ENCODE assay signal across 27 cellular contexts in the genomic region with DNA sequence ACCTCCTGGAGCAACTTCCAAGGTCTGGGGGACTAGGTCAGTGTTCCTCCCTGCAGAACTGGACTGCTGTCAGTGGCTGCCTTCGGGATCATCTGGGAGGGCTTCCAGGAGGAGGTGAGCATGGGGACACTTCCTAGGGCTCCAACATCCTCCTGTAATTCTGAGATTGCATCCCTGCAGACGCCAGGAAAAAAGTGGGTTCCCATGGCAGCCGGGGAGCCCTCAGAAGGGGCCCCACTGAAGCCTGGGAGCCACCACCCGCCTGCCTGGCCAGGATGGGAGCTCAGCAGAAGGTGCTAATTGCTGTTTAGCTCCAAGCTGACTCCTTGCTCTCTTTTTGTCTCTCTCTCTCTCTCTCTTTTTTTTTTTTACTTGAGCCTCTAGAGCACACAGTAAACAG. TPM values are rescaled to one million over a fixed set of nuclear protein-coding genes. Genes with fewer than 3 reads are reported as not detected.
"Had no signal": no experiment of that assay in that cellular context is flagged by ENCODE, and none has a peak within 500 bp of the region (broad histone marks: within the 10 kb centered on the region; RNA-seq: fewer than 3 reads in every experiment).

No MANE protein-coding gene starts in this region.

- H3K4me3 ChIP-seq: breast epithelium, esophagus muscularis mucosa, heart left ventricle, left lung, lung, suprapubic skin, tibial artery had no signal

- ATAC-seq: activated naive CD4-positive, alpha-beta T cell treated with anti-CD3 and anti-CD28 coated beads, Interleukin-2, amount 50 U/mL, for 72 hours; foreskin keratinocyte; heart left ventricle; left lung; natural killer cell; sciatic nerve; stimulated activated naive B cell treated with anti-CD40 and anti-IgM and Interleukin-4, amounts not matched to agents 10 μg/mL and 1 μg/mL and 100 μg/mL, for 72 hours had no signal

- H3K27ac ChIP-seq: breast epithelium, esophagus muscularis mucosa, foreskin keratinocyte, heart left ventricle, left lung, suprapubic skin, tibial artery had no signal

- H3K36me3 ChIP-seq: breast epithelium, esophagus muscularis mucosa, heart left ventricle, left lung, suprapubic skin, tibial artery had no signal

- H3K4me1 ChIP-seq: breast epithelium, esophagus muscularis mucosa, foreskin keratinocyte, heart left ventricle, left lung, suprapubic skin, tibial artery had no signal

- H3K9me3 ChIP-seq: breast epithelium, esophagus muscularis mucosa, heart left ventricle, left lung, suprapubic skin, tibial artery had no signal

- DNase-seq: activated B cell treated with CpG ODN at 0.5 μM for 24 hours; activated CD4-positive, alpha-beta T cell treated with anti-CD3 and anti-CD28 coated beads, Interleukin-2, amount 50 U/mL, for 1 hour; central memory CD4-positive, alpha-beta T cell; foreskin keratinocyte; hypothalamus; kidney glomerular epithelial cell; left lung; mesendoderm; natural killer cell; small intestine; stimulated activated CD4-positive, alpha-beta T cell treated with anti-CD3 and anti-CD28 coated beads, Interleukin-1b, Interleukin-23, amount 100 ng/mL, for 48 hours; stimulated activated CD4-positive, alpha-beta T cell treated with anti-CD3 and anti-CD28 coated beads, Interleukin-4, amount 100 ng/mL, for 4 hours; stimulated activated CD8-positive, alpha-beta memory T cell treated with anti-CD3 and anti-CD28 coated beads, Interleukin-4, amount 100 ng/mL, for 48 hours; stimulated activated naive B cell treated with anti-CD40 and anti-IgM and Interleukin-4, amounts not matched to agents 10 μg/mL and 1 μg/mL and 100 μg/mL, for 72 hours; T-helper 2 cell; tibial artery had no signal

RNA-seq across cellular contexts. Expression of a gene that starts 59.6 kb away (rescaled TPM):
- total RNA-seq: activated B cell treated with CpG ODN at 0.5 μM for 24 hours, esophagus muscularis mucosa, heart left ventricle, mononuclear cell, natural killer cell, osteocyte, progenitor cell of endocrine pancreas, renal cortical epithelial cell, sciatic nerve had no signal
